Comparison of ENCODE assay signal across 23 cellular contexts in genomic region chr13:110348751-110349150, GRCh38. TPM values are rescaled to one million over a fixed set of nuclear protein-coding genes. Genes with fewer than 3 reads are reported as not detected.
DNase-seq lines count a peak whose midpoint lies in the region; ATAC-seq and TF ChIP-seq lines count a peak whose summit lies in the region.
"Had no signal": no experiment of that assay in that cellular context is flagged by ENCODE, and none has a peak within 500 bp of the region (broad histone marks: within the 10 kb centered on the region; RNA-seq: fewer than 3 reads in every experiment).

No MANE protein-coding gene starts in this region.

- ATAC-seq in heart right ventricle = peak in 1 of 8 donors; percentile 11
- ATAC-seq in right cardiac atrium = no peak
- no peak for ATAC-seq in HG03342 (IDR thresholded peaks at IDR 0.05; ENCODE audit: unreplicated experiment)
- ATAC-seq: activated CD8-positive, alpha-beta memory T cell treated with anti-CD3 and anti-CD28 coated beads, Interleukin-2, amount 10 ng/mL, durations not matched to agents 7 days and 5 days had no signal

- H3K27ac ChIP-seq in heart right ventricle = peak overlapping the region in 8 of 10 donors; percentile 25 to 82 (median 74)
- H3K27ac ChIP-seq in right cardiac atrium (ENCODE audit: low read length) = no peak overlapping the region
- H3K27ac ChIP-seq in rectal smooth muscle tissue (ENCODE audit: low read depth, low read length) = peak overlapping the region; percentile 16
- H3K27ac ChIP-seq in vagina = peak overlapping the region; percentile 34
- H3K27ac ChIP-seq: C4-2B had no signal

- 58 to 61% methylated on average over 5 of the region's 5 CpGs for WGBS in heart right ventricle, 2 donors
- WGBS in right cardiac atrium = 47% methylated on average over 5 of the region's 5 CpGs

- TF ChIP-seq POLR2A in vagina (IDR thresholded peaks at IDR 0.05) = no peak

- peaks cover 25 to 85% (median 71%) of the 10 kb centered on the region in 9 donors for H3K4me1 ChIP-seq in heart right ventricle
- peaks cover 27% of the 10 kb centered on the region for H3K4me1 ChIP-seq in right cardiac atrium (ENCODE audit: control insufficient read depth, insufficient read depth, low read length)
- H3K4me1 ChIP-seq in rectal smooth muscle tissue (ENCODE audit: control insufficient read depth, insufficient read depth, low read length) = peaks cover 35% of the 10 kb centered on the region
- peaks cover 34% of the 10 kb centered on the region for H3K4me1 ChIP-seq in vagina

- no peak for DNase-seq in heart right ventricle
- DNase-seq in right cardiac atrium = no peak
- DNase-seq in foreskin melanocyte = peak; percentile 75
- no peak for DNase-seq in vagina (ENCODE audit: extremely low spot score in 2 of 2)
- DNase-seq in NCI-H226 = no peak
- no peak for DNase-seq in GDM1 (lab: John Stamatoyannopoulos, UW)
- DNase-seq: activated CD4-positive, alpha-beta T cell treated with anti-CD3 and anti-CD28 coated beads for 4 hours; activated CD8-positive, alpha-beta memory T cell treated with anti-CD3 and anti-CD28 coated beads, Interleukin-2, amount 10 ng/mL, durations not matched to agents 7 days and 5 days; central memory CD4-positive, alpha-beta T cell; DMS 273 treated with DMSO at 0.1 percent for 48 hours; effector CD8-positive, alpha-beta T cell; hypothalamus; Karpas-422; midbrain; NCI-H1105; NCI-H526 treated with DMSO at 0.1 percent for 48 hours; SIG-M5; stimulated activated CD4-positive, alpha-beta T cell treated with anti-CD3 and anti-CD28 coated beads, Interleukin-4, amount 100 ng/mL, for 1 hour; T-helper 9 cell had no signal

- H3K4me3 ChIP-seq in heart right ventricle (no peak overlapping the region), right cardiac atrium (ENCODE audit: low read length) (no peak overlapping the region), rectal smooth muscle tissue (ENCODE audit: low read length) (no peak overlapping the region), vagina (no peak overlapping the region)
- H3K4me3 ChIP-seq: skin epidermis had no signal

- intact Hi-C loops in heart right ventricle (cut with DNase I) (loop anchor here in 3 of 10 donors (5.0 to 10.0 kb wide), 3 partner anchors 36 to 66 kb away; no protein-coding TSS in a partner anchor), right cardiac atrium (cut with DNase I) (loop anchor here in 1 of 4 donors (10.0 kb wide), 1 partner anchor 66 kb away; no protein-coding TSS in a partner anchor), vagina (cut with DNase I) (no loop called here)

- H3K27me3 ChIP-seq in heart right ventricle = no peaks in the 10 kb centered on the region
- no peaks in the 10 kb centered on the region for H3K27me3 ChIP-seq in right cardiac atrium (ENCODE audit: control insufficient read depth, insufficient read depth)
- H3K27me3 ChIP-seq in rectal smooth muscle tissue (ENCODE audit: control insufficient read depth, insufficient read depth, low read length) = no peaks in the 10 kb centered on the region
- H3K27me3 ChIP-seq in vagina = no peaks in the 10 kb centered on the region

- TF ChIP-seq CTCF in heart right ventricle (IDR thresholded peaks at IDR 0.05) (no peak), vagina (IDR thresholded peaks at IDR 0.05) (no peak)

- H3K36me3 ChIP-seq in heart right ventricle (peaks cover 0 to 34% (median 0%) of the 10 kb centered on the region in 9 donors), rectal smooth muscle tissue (ENCODE audit: control insufficient read depth, insufficient read depth, low read length) (no peaks in the 10 kb centered on the region), vagina (no peaks in the 10 kb centered on the region)

- H3K9me3 ChIP-seq in heart right ventricle (no peaks in the 10 kb centered on the region), right cardiac atrium (ENCODE audit: control insufficient read depth, low read length) (no peaks in the 10 kb centered on the region), vagina (peaks cover 3% of the 10 kb centered on the region)

- H3K9ac ChIP-seq in rectal smooth muscle tissue (ENCODE audit: low read length) = no peak overlapping the region

RNA-seq across cellular contexts. Expression of gene COL4A2, which starts 41.7 kb away (rescaled TPM):
- total RNA-seq in heart right ventricle (100 to 1,000 TPM in 7 of 10 donors, 10 to 100 TPM in 3; 81.7 to 301 (median 128) TPM), right cardiac atrium (100 to 1,000 TPM in 3 of 4 donors, 10 to 100 TPM in 1; 84.7 to 268 (median 123) TPM), vagina (180 TPM)
- polyA plus RNA-seq in heart right ventricle (100 to 1,000 TPM; 111 to 265 TPM), right cardiac atrium (101 TPM)
- total RNA-seq: activated CD8-positive, alpha-beta memory T cell treated with anti-CD3 and anti-CD28 coated beads, Interleukin-2, amount 10 ng/mL, durations not matched to agents 7 days and 5 days had no signal

RNA-seq across cellular contexts. Expression of gene COL4A1, which starts 41.8 kb away (rescaled TPM):
- total RNA-seq in heart right ventricle (100 to 1,000 TPM in 7 of 10 donors, 10 to 100 TPM in 3; 96.3 to 342 (median 147) TPM), right cardiac atrium (100 to 1,000 TPM in 3 of 4 donors, 10 to 100 TPM in 1; 91.9 to 267 (median 118) TPM), vagina (178 TPM)
- polyA plus RNA-seq in heart right ventricle (100 to 1,000 TPM in 1 of 2 donors, 10 to 100 TPM in 1; 83.3 to 234 TPM), right cardiac atrium (69.8 TPM)
- total RNA-seq: activated CD8-positive, alpha-beta memory T cell treated with anti-CD3 and anti-CD28 coated beads, Interleukin-2, amount 10 ng/mL, durations not matched to agents 7 days and 5 days had no signal
